ENCODE assay signal across 24 cellular contexts in genomic region chr12:46891306-46891705, GRCh38.
DNase-seq lines count a peak whose midpoint lies in the region; ATAC-seq, FAIRE-seq and TF ChIP-seq lines count a peak whose summit lies in the region.
"Had no signal": no experiment of that assay in that cellular context is flagged by ENCODE, and none has a peak within 500 bp of the region (broad histone marks: within the 10 kb centered on the region; RNA-seq: fewer than 3 reads in every experiment).

No MANE protein-coding gene starts in this region.

- DNase-seq in A673 (ENCODE audit: low spot score): peak; percentile 4
- no peak for DNase-seq in H54 (ENCODE audit: insufficient read length, low spot score)
- DNase-seq in astrocyte of the spinal cord (ENCODE audit: low read depth, low spot score): peak; percentile 50
- no peak for DNase-seq in left ventricle myocardium superior
- no peak for DNase-seq in mucosa of gallbladder (ENCODE audit: low spot score)
- no peak for DNase-seq in COLO829 (ENCODE audit: low spot score)
- no peak for DNase-seq in Karpas-422
- DNase-seq: activated CD4-positive, alpha-beta memory T cell treated with anti-CD3 and anti-CD28 coated beads for 36 hours; activated T-cell treated with anti-CD3 and anti-CD28 coated beads, Interleukin-2, amount 50 U/mL, for 4 hours; CD4-positive, alpha-beta T cell; DMS79 treated with DMSO at 0.1 percent for 48 hours; dorsolateral prefrontal cortex; H9; NCI-H2029 treated with DMSO at 0.1 percent for 48 hours; NCI-H510A; nephron progenitor cell; SIG-M5; testis had no signal

- no peaks in the 10 kb centered on the region for H3K36me3 ChIP-seq in A673 (ENCODE audit: insufficient read depth, low read length, poor library complexity, severe bottlenecking)
- H3K36me3 ChIP-seq in Karpas-422 (ENCODE audit: insufficient read depth, low read length): no peaks in the 10 kb centered on the region

- TF ChIP-seq CTCF in A673 (conservative IDR thresholded peaks at IDR 0.05; ENCODE audit: low read depth, low read length) (no peak), astrocyte of the spinal cord (IDR thresholded peaks at IDR 0.05; ENCODE audit: low read depth, low read length) (no peak)

- POLR2A ChIA-PET in A673 (lab: Charles Lee; ENCODE audit: low non-redundant PET): no interaction called here

- no peaks in the 10 kb centered on the region for H3K9me2 ChIP-seq in Karpas-422 (replicated peaks; ENCODE audit: insufficient read depth, low read length)

- peak; percentile 91 for FAIRE-seq in H54 (lab: Jason Lieb, UNC)
- FAIRE-seq: GM19239, islet of Langerhans had no signal

- ATAC-seq in left ventricle myocardium superior: peak; percentile 89
- no peak for ATAC-seq in HG02981 (IDR thresholded peaks at IDR 0.05; ENCODE audit: unreplicated experiment)
- ATAC-seq: activated naive CD4-positive, alpha-beta T cell treated with anti-CD3 and anti-CD28 coated beads, Interleukin-2, amount 50 U/mL, for 72 hours; activated T-cell treated with anti-CD3 and anti-CD28 coated beads, Interleukin-2, amount 50 U/mL, for 4 hours; stimulated activated effector memory CD8-positive, alpha-beta T cell treated with anti-CD3 and anti-CD28 coated beads, Interleukin-12 subunit alpha, Interleukin-12 subunit beta, amount 100 ng/mL, for 72 hours; WTC11 had no signal

- TF ChIP-seq POLR2A in H54 (IDR thresholded peaks at IDR 0.05; ENCODE audit: low read depth, low read length): no peak

- H4K20me1 ChIP-seq in Karpas-422 (ENCODE audit: insufficient read depth, low read depth, low read length): no peaks in the 10 kb centered on the region

- no peak overlapping the region for H3K4me2 ChIP-seq in Karpas-422 (ENCODE audit: low read depth, low read length, poor library complexity, severe bottlenecking)

- H3K27ac ChIP-seq in A673 (ENCODE audit: low read depth, low read length, poor library complexity, severe bottlenecking) (no peak overlapping the region), Karpas-422 (ENCODE audit: low read length) (no peak overlapping the region)
- H3K27ac ChIP-seq: dorsolateral prefrontal cortex, testis had no signal

- intact Hi-C loops in A673 (cut with micrococcal nuclease; ENCODE audit: unreplicated experiment): no loop called here
- intact Hi-C loops in left ventricle myocardium superior (cut with micrococcal nuclease): no loop called here

- CTCF ChIA-PET in A673 (lab: Charles Lee): no interaction called here

- H3K27me3 ChIP-seq in A673 (replicated peaks; ENCODE audit: insufficient read depth, low read depth, low read length, poor library complexity): no peaks in the 10 kb centered on the region
- H3K27me3 ChIP-seq in Karpas-422 (ENCODE audit: low read length): no peaks in the 10 kb centered on the region
- H3K27me3 ChIP-seq: testis had no signal

- no peaks in the 10 kb centered on the region for H3K79me2 ChIP-seq in Karpas-422 (ENCODE audit: low read length)

- H3K9me3 ChIP-seq in A673 (ENCODE audit: low read depth, low read length, poor library complexity, severe bottlenecking) (no peaks in the 10 kb centered on the region), Karpas-422 (ENCODE audit: low read length) (no peaks in the 10 kb centered on the region)
- H3K9me3 ChIP-seq: testis had no signal

- H3K4me3 ChIP-seq in A673 (ENCODE audit: low read depth, low read length, poor library complexity, severe bottlenecking): no peak overlapping the region
- H3K4me3 ChIP-seq in astrocyte of the spinal cord (ENCODE audit: low read depth, low read length): no peak overlapping the region
- no peak overlapping the region for H3K4me3 ChIP-seq in Karpas-422 (ENCODE audit: low read length)
- H3K4me3 ChIP-seq: dorsolateral prefrontal cortex, testis had no signal

- no peaks in the 10 kb centered on the region for H3K4me1 ChIP-seq in A673 (ENCODE audit: insufficient read depth, low read length, poor library complexity, severe bottlenecking)
- H3K4me1 ChIP-seq in Karpas-422 (ENCODE audit: low read length): no peaks in the 10 kb centered on the region
- H3K4me1 ChIP-seq: testis had no signal

- no peak overlapping the region for H3K9ac ChIP-seq in Karpas-422 (ENCODE audit: low read length)

- no peak overlapping the region for H2AFZ ChIP-seq in Karpas-422 (ENCODE audit: low read length)

- in situ Hi-C loops in astrocyte of the spinal cord (cut with HindIII; ENCODE audit: low sequenced_read_pairs): no loop called here

- BruUV-seq in A673 (replicated peaks; lab: Mats Ljungman, UMichigan): no TSS peak

Comparison
In these comparisons a context has a peak if more than half of its experiments do, and no peak if none do; other contexts are left out.
1. DNase-seq: peak in A673 (single experiment) and astrocyte of the spinal cord (single experiment); none in H54 (single experiment), left ventricle myocardium superior (single experiment), mucosa of gallbladder (single experiment), COLO829 (single experiment) and Karpas-422 (single experiment).